Comparison of ENCODE assay signal across 37 cellular contexts in genomic region chr16:56022818-56023217, GRCh38.
A peak's percentile ranks its signal among the peaks of the same experiment; 100 is the strongest.
DNase-seq lines count a peak whose midpoint lies in the region; ATAC-seq, FAIRE-seq and TF ChIP-seq lines count a peak whose summit lies in the region.
"Had no signal": no experiment of that assay in that cellular context is flagged by ENCODE, and none has a peak within 500 bp of the region (broad histone marks: within the 10 kb centered on the region; RNA-seq: fewer than 3 reads in every experiment).

No MANE protein-coding gene starts in this region.

- no peaks in the 10 kb centered on the region for H3K4me1 ChIP-seq in HepG2 (ENCODE audit: insufficient read depth, low read length)
- H3K4me1 ChIP-seq in right lobe of liver: no peaks in the 10 kb centered on the region
- H3K4me1 ChIP-seq in K562 (replicated peaks in 1 of 2; ENCODE audit: control insufficient read depth in 2 of 2, insufficient read depth in 2 of 2, low read length in 2 of 2): no peaks in the 10 kb centered on the region
- H3K4me1 ChIP-seq in esophagus muscularis mucosa: no peaks in the 10 kb centered on the region
- H3K4me1 ChIP-seq in smooth muscle cell (ENCODE audit: low read depth): no peaks in the 10 kb centered on the region
- H3K4me1 ChIP-seq: A549, Caco-2 had no signal

- H3K9me3 ChIP-seq in HepG2 (ENCODE audit: low read length): no peaks in the 10 kb centered on the region
- no peaks in the 10 kb centered on the region for H3K9me3 ChIP-seq in right lobe of liver
- H3K9me3 ChIP-seq in K562 (replicated peaks; ENCODE audit: control insufficient read depth, insufficient read depth, low read depth, low read length): no peaks in the 10 kb centered on the region
- peaks cover 0 to 9% (median 0%) of the 10 kb centered on the region in 4 donors for H3K9me3 ChIP-seq in esophagus muscularis mucosa
- no peaks in the 10 kb centered on the region for H3K9me3 ChIP-seq in smooth muscle cell (replicated peaks; ENCODE audit: low read depth)
- H3K9me3 ChIP-seq: A549, BE2C, BLaER1, Caco-2 had no signal

- H2AFZ ChIP-seq in HepG2 (ENCODE audit: low read length): no peak overlapping the region
- H2AFZ ChIP-seq in K562 (ENCODE audit: low read depth, low read length): no peak overlapping the region
- no peak overlapping the region for H2AFZ ChIP-seq in smooth muscle cell (ENCODE audit: low read depth)

- TF ChIP-seq CTCF in HepG2 (CRISPR knock-in tag; IDR thresholded peaks at IDR 0.05) (no peak), right lobe of liver (IDR thresholded peaks at IDR 0.05) (no peak), K562 (IDR thresholded peaks at IDR 0.05 in 2 of 3, conservative IDR thresholded peaks at IDR 0.05 in 1 of 3; ENCODE audit: insufficient read depth in 2 of 3, low read depth in 1 of 3, low read length in 3 of 3) (no peak), esophagus muscularis mucosa (IDR thresholded peaks at IDR 0.05) (no peak), smooth muscle cell (IDR thresholded peaks at IDR 0.05; ENCODE audit: borderline replicate concordance, insufficient read depth, poor library complexity, severe bottlenecking) (no peak)

- no peak overlapping the region for H3K27ac ChIP-seq in HepG2 (ENCODE audit: extremely low read length, insufficient read depth, low read length)
- no peak overlapping the region for H3K27ac ChIP-seq in right lobe of liver
- no peak overlapping the region for H3K27ac ChIP-seq in K562 (ENCODE audit: extremely low read depth, low read depth, low read length)
- no peak overlapping the region for H3K27ac ChIP-seq in esophagus muscularis mucosa (replicated peaks in 1 of 4)
- H3K27ac ChIP-seq in smooth muscle cell (ENCODE audit: low read depth): no peak overlapping the region
- H3K27ac ChIP-seq: 22Rv1; A549; BLaER1; BLaER1 treated with 17β-estradiol and CSF1 and Interleukin-3, amounts not matched to agents 10 nM and 100 nM; C4-2B had no signal

- H3K9me1 ChIP-seq in K562 (ENCODE audit: control insufficient read depth, insufficient read depth, low read length): no peaks in the 10 kb centered on the region

- intact Hi-C loops in activated CD4-positive, alpha-beta T cell treated with anti-CD3 and anti-CD28 coated beads, Interleukin-2, amount 10 ng/mL, durations not matched to agents 24 days and 14 days (cut with micrococcal nuclease): no loop called here
- intact Hi-C loops in activated CD4-positive, alpha-beta T cell treated with anti-CD3 and anti-CD28 coated beads for 36 hours (cut with DNase I, micrococcal nuclease): no loop called here
- intact Hi-C loops in HepG2 (cut with micrococcal nuclease; ENCODE audit: unreplicated experiment) (no loop called here), right lobe of liver (cut with DNase I) (no loop called here), K562 (cut with micrococcal nuclease) (no loop called here), esophagus muscularis mucosa (cut with DNase I) (no loop called here)

- H3K4me3 ChIP-seq in HepG2 (replicated peaks in 1 of 3; ENCODE audit: insufficient read depth in 1 of 3, low read depth in 2 of 3, low read length in 3 of 3) (no peak overlapping the region), right lobe of liver (no peak overlapping the region), K562 (no peak overlapping the region), esophagus muscularis mucosa (no peak overlapping the region), smooth muscle cell (no peak overlapping the region)
- H3K4me3 ChIP-seq: A549; BLaER1; BLaER1 treated with 17β-estradiol and CSF1 and Interleukin-3, amounts not matched to agents 10 nM and 100 nM had no signal

- no peak overlapping the region for H3K4me3 Mint-ChIP-seq in activated CD4-positive, alpha-beta T cell treated with anti-CD3 and anti-CD28 coated beads, Interleukin-2, amount 10 ng/mL, durations not matched to agents 24 days and 14 days
- no peak overlapping the region for H3K4me3 Mint-ChIP-seq in activated CD4-positive, alpha-beta T cell treated with anti-CD3 and anti-CD28 coated beads for 36 hours
- H3K4me3 Mint-ChIP-seq: B cell; CD4-positive, alpha-beta memory T cell; CD4-positive, alpha-beta T cell; CD4-positive, CD25-positive, alpha-beta regulatory T cell; CD8-positive, alpha-beta memory T cell; CD8-positive, alpha-beta T cell had no signal

- no peak overlapping the region for H3K4me2 ChIP-seq in HepG2 (ENCODE audit: low read depth, low read length)
- no peak overlapping the region for H3K4me2 ChIP-seq in K562 (ENCODE audit: insufficient read depth, low read length)
- H3K4me2 ChIP-seq in smooth muscle cell: no peak overlapping the region
- H3K4me2 ChIP-seq: A549; BLaER1; BLaER1 treated with 17β-estradiol and CSF1 and Interleukin-3, amounts not matched to agents 10 nM and 100 nM had no signal

- H3F3A ChIP-seq in smooth muscle cell (ENCODE audit: low read depth): no peaks in the 10 kb centered on the region

- no peaks in the 10 kb centered on the region for H3K36me3 Mint-ChIP-seq in activated CD4-positive, alpha-beta T cell treated with anti-CD3 and anti-CD28 coated beads, Interleukin-2, amount 10 ng/mL, durations not matched to agents 24 days and 14 days (ENCODE audit: low read depth)
- H3K36me3 Mint-ChIP-seq in activated CD4-positive, alpha-beta T cell treated with anti-CD3 and anti-CD28 coated beads for 36 hours (ENCODE audit: low read depth): no peaks in the 10 kb centered on the region
- H3K36me3 Mint-ChIP-seq: CD14-positive monocyte; CD4-positive, alpha-beta memory T cell; CD4-positive, CD25-positive, alpha-beta regulatory T cell; CD8-positive, alpha-beta memory T cell; CD8-positive, alpha-beta T cell had no signal

- no peaks in the 10 kb centered on the region for H3K9me3 Mint-ChIP-seq in activated CD4-positive, alpha-beta T cell treated with anti-CD3 and anti-CD28 coated beads, Interleukin-2, amount 10 ng/mL, durations not matched to agents 24 days and 14 days
- H3K9me3 Mint-ChIP-seq in activated CD4-positive, alpha-beta T cell treated with anti-CD3 and anti-CD28 coated beads for 36 hours (ENCODE audit: low read depth): no peaks in the 10 kb centered on the region
- H3K9me3 Mint-ChIP-seq: CD4-positive, alpha-beta memory T cell; CD4-positive, alpha-beta T cell; CD4-positive, CD25-positive, alpha-beta regulatory T cell; CD8-positive, alpha-beta memory T cell; CD8-positive, alpha-beta T cell had no signal

- no peaks in the 10 kb centered on the region for H3K27me3 ChIP-seq in HepG2 (ENCODE audit: control insufficient read depth in 1 of 2, insufficient read depth in 2 of 2, low read length in 2 of 2)
- no peaks in the 10 kb centered on the region for H3K27me3 ChIP-seq in right lobe of liver
- H3K27me3 ChIP-seq in K562 (ENCODE audit: control insufficient read depth in 2 of 2, insufficient read depth in 2 of 2, low read length in 2 of 2): no peaks in the 10 kb centered on the region; a peak in 1 of 5 replicates
- H3K27me3 ChIP-seq in esophagus muscularis mucosa: peaks cover 0 to 8% (median 0%) of the 10 kb centered on the region in 4 donors
- H3K27me3 ChIP-seq in smooth muscle cell (ENCODE audit: low read depth): peaks cover 23% of the 10 kb centered on the region
- H3K27me3 ChIP-seq: BE2C; BLaER1; BLaER1 treated with 17β-estradiol and CSF1 and Interleukin-3, amounts not matched to agents 10 nM and 100 nM had no signal

- TF ChIP-seq RAD21 in HepG2 (CRISPR knock-in tag; IDR thresholded peaks at IDR 0.05): no peak
- TF ChIP-seq RAD21 in K562 (CRISPR knock-in tag; conservative IDR thresholded peaks at IDR 0.05 in 1 of 2, IDR thresholded peaks at IDR 0.05 in 1 of 2): no peak

- CTCF ChIA-PET in activated CD4-positive, alpha-beta T cell treated with anti-CD3 and anti-CD28 coated beads for 36 hours (lab: Charles Lee): no interaction called here
- CTCF ChIA-PET in HepG2 (lab: Yijun Ruan, JAX; ENCODE audit: low intra/inter-chr PET ratio, low total read pairs) (no interaction called here), K562 (lab: Yijun Ruan, JAX; ENCODE audit: low intra/inter-chr PET ratio) (no interaction called here)

- no peaks in the 10 kb centered on the region for H3K36me3 ChIP-seq in HepG2 (replicated peaks in 1 of 2; ENCODE audit: control insufficient read depth in 1 of 2, insufficient read depth in 2 of 2, low read length in 2 of 2)
- H3K36me3 ChIP-seq in right lobe of liver: no peaks in the 10 kb centered on the region
- H3K36me3 ChIP-seq in K562 (ENCODE audit: control insufficient read depth, insufficient read depth, low read length): no peaks in the 10 kb centered on the region
- no peaks in the 10 kb centered on the region for H3K36me3 ChIP-seq in esophagus muscularis mucosa
- H3K36me3 ChIP-seq in smooth muscle cell (ENCODE audit: low read depth): no peaks in the 10 kb centered on the region
- H3K36me3 ChIP-seq: BE2C; BLaER1; BLaER1 treated with 17β-estradiol and CSF1 and Interleukin-3, amounts not matched to agents 10 nM and 100 nM had no signal

- H3K4me1 Mint-ChIP-seq in activated CD4-positive, alpha-beta T cell treated with anti-CD3 and anti-CD28 coated beads, Interleukin-2, amount 10 ng/mL, durations not matched to agents 24 days and 14 days: no peaks in the 10 kb centered on the region
- H3K4me1 Mint-ChIP-seq in activated CD4-positive, alpha-beta T cell treated with anti-CD3 and anti-CD28 coated beads for 36 hours: no peaks in the 10 kb centered on the region
- H3K4me1 Mint-ChIP-seq: CD14-positive monocyte; CD4-positive, alpha-beta memory T cell; CD4-positive, CD25-positive, alpha-beta regulatory T cell; CD8-positive, alpha-beta memory T cell had no signal

- H3K27ac Mint-ChIP-seq in activated CD4-positive, alpha-beta T cell treated with anti-CD3 and anti-CD28 coated beads, Interleukin-2, amount 10 ng/mL, durations not matched to agents 24 days and 14 days: no peak overlapping the region
- H3K27ac Mint-ChIP-seq in activated CD4-positive, alpha-beta T cell treated with anti-CD3 and anti-CD28 coated beads for 36 hours: no peak overlapping the region
- H3K27ac Mint-ChIP-seq: B cell; CD14-positive monocyte; CD4-positive, alpha-beta memory T cell; CD4-positive, alpha-beta T cell; CD4-positive, CD25-positive, alpha-beta regulatory T cell; CD8-positive, alpha-beta memory T cell; CD8-positive, alpha-beta T cell had no signal

- in situ Hi-C loops in HepG2 (cut with HindIII; ENCODE audit: extremely low pct_ligation_motif_present, low pct_unique_long_range_greater_than_20kb): no loop called here
- in situ Hi-C loops in K562 (cut with MboI): no loop called here

- no peak for ATAC-seq in activated CD4-positive, alpha-beta T cell treated with anti-CD3 and anti-CD28 coated beads for 36 hours
- no peak for ATAC-seq in HepG2
- ATAC-seq in right lobe of liver: no peak
- ATAC-seq in K562: no peak
- ATAC-seq in HG03457 (IDR thresholded peaks at IDR 0.05; ENCODE audit: unreplicated experiment): no peak
- ATAC-seq: A549; CD8-positive, alpha-beta T cell had no signal

- TF ChIP-seq EP300 in HepG2 (IDR thresholded peaks at IDR 0.05; ENCODE audit: low read depth in 2 of 2, low read length in 2 of 2) (no peak), HepG2 (CRISPR knock-in tag; IDR thresholded peaks at IDR 0.05; ENCODE audit: borderline replicate concordance) (no peak), K562 (IDR thresholded peaks at IDR 0.05; ENCODE audit: low read length) (no peak), esophagus muscularis mucosa (IDR thresholded peaks at IDR 0.05) (no peak)

- FAIRE-seq in HepG2 (lab: Jason Lieb, UNC): no peak
- no peak for FAIRE-seq in K562 (lab: Jason Lieb, UNC)
- FAIRE-seq: A204.1, A549, D721Med had no signal

- POLR2A ChIA-PET in activated CD4-positive, alpha-beta T cell treated with anti-CD3 and anti-CD28 coated beads for 36 hours (lab: Charles Lee): no interaction called here
- POLR2A ChIA-PET in HepG2 (lab: Yijun Ruan, JAX): no interaction called here
- POLR2A ChIA-PET in K562 (lab: Yijun Ruan, JAX): no interaction called here

- no TSS peak for BruUV-seq in HepG2 (replicated peaks; lab: Mats Ljungman, UMichigan)
- no TSS peak for BruUV-seq in K562 (replicated peaks; lab: Mats Ljungman, UMichigan)

- H3K9ac ChIP-seq in HepG2 (ENCODE audit: insufficient read depth, low read depth, low read length): no peak overlapping the region
- H3K9ac ChIP-seq in K562 (ENCODE audit: insufficient read depth in 1 of 2, low read depth in 2 of 2, low read length in 2 of 2): no peak overlapping the region
- H3K9ac ChIP-seq in smooth muscle cell (ENCODE audit: low read depth): no peak overlapping the region
- H3K9ac ChIP-seq: BLaER1; BLaER1 treated with 17β-estradiol and CSF1 and Interleukin-3, amounts not matched to agents 10 nM and 100 nM had no signal

- TF ChIP-seq POLR2A in HepG2 (IDR thresholded peaks at IDR 0.05; ENCODE audit: insufficient read depth in 1 of 2, low read depth in 2 of 2, low read length in 2 of 2) (no peak), right lobe of liver (IDR thresholded peaks at IDR 0.05) (no peak), K562 (conservative IDR thresholded peaks at IDR 0.05) (no peak), esophagus muscularis mucosa (IDR thresholded peaks at IDR 0.05; ENCODE audit: low read depth) (no peak)

- H3K79me2 ChIP-seq in HepG2 (ENCODE audit: insufficient read depth, low read length): no peaks in the 10 kb centered on the region
- no peaks in the 10 kb centered on the region for H3K79me2 ChIP-seq in K562 (ENCODE audit: control insufficient read depth, insufficient read depth, low read length)
- H3K79me2 ChIP-seq in smooth muscle cell (ENCODE audit: low read depth): no peaks in the 10 kb centered on the region

- peak; percentile 17 for DNase-seq in activated CD4-positive, alpha-beta T cell treated with anti-CD3 and anti-CD28 coated beads, Interleukin-2, amount 10 ng/mL, durations not matched to agents 24 days and 14 days
- no peak for DNase-seq in activated CD4-positive, alpha-beta T cell treated with anti-CD3 and anti-CD28 coated beads for 36 hours
- DNase-seq in HepG2 (ENCODE audit: low spot score) (no peak), right lobe of liver (no peak), K562 (ENCODE audit: extremely low read depth in 1 of 4, low spot score in 3 of 4) (no peak), esophagus muscularis mucosa (ENCODE audit: extremely low spot score) (peak; percentile 78), smooth muscle cell (lab: John Stamatoyannopoulos, UW; ENCODE audit: unreplicated experiment) (no peak)
- DNase-seq: 8988T; ACHN; AML-193; BE2C; C1 segment of cervical spinal cord; Caco-2; Calu3; CD4-positive, alpha-beta memory T cell; CD4-positive, alpha-beta T cell; CD4-positive, CD25-positive, alpha-beta regulatory T cell; CD8-positive, alpha-beta memory T cell; CD8-positive, alpha-beta T cell; COR-L47; DMS 273 treated with DMSO at 0.1 percent for 48 hours; DMS153; DMS53; DMS79; DMS79 treated with DMSO at 0.1 percent for 48 hours; DND-41; EL had no signal

- peaks cover 5% of the 10 kb centered on the region for H3K27me3 Mint-ChIP-seq in activated CD4-positive, alpha-beta T cell treated with anti-CD3 and anti-CD28 coated beads, Interleukin-2, amount 10 ng/mL, durations not matched to agents 24 days and 14 days
- peaks cover 3% of the 10 kb centered on the region for H3K27me3 Mint-ChIP-seq in activated CD4-positive, alpha-beta T cell treated with anti-CD3 and anti-CD28 coated beads for 36 hours
- H3K27me3 Mint-ChIP-seq: CD4-positive, CD25-positive, alpha-beta regulatory T cell had no signal

- H4K20me1 ChIP-seq in HepG2 (ENCODE audit: insufficient read depth, low read length) (no peaks in the 10 kb centered on the region), K562 (replicated peaks; ENCODE audit: control insufficient read depth, insufficient read depth, low read length) (no peaks in the 10 kb centered on the region), smooth muscle cell (ENCODE audit: low read depth) (no peaks in the 10 kb centered on the region)
- H4K20me1 ChIP-seq: BLaER1; BLaER1 treated with 17β-estradiol and CSF1 and Interleukin-3, amounts not matched to agents 10 nM and 100 nM had no signal

- 0% methylated on average over 2 of the region's 2 CpGs for WGBS in HepG2 (ENCODE audit: low lambda C conversion rate)
- 16% methylated on average over 2 of the region's 2 CpGs for WGBS in right lobe of liver (ENCODE audit: insufficient coverage, low coverage, low lambda C conversion rate, missing lambda C conversion rate)
- WGBS in K562 (ENCODE audit: insufficient coverage, low coverage, missing lambda C conversion rate): 0% methylated on average over 2 of the region's 2 CpGs
- WGBS in esophagus muscularis mucosa: 59% methylated on average over 2 of the region's 2 CpGs
- WGBS in smooth muscle cell (ENCODE audit: low lambda C conversion rate): 67% methylated on average over 2 of the region's 2 CpGs

Comparison
In these comparisons a context has a peak if more than half of its experiments do, and no peak if none do; other contexts are left out.
1. DNase-seq: peak in activated CD4-positive, alpha-beta T cell treated with anti-CD3 and anti-CD28 coated beads, Interleukin-2, amount 10 ng/mL, durations not matched to agents 24 days and 14 days (single experiment) and esophagus muscularis mucosa (single experiment); none in activated CD4-positive, alpha-beta T cell treated with anti-CD3 and anti-CD28 coated beads for 36 hours (single experiment), HepG2 (single experiment), right lobe of liver (0 of 3), K562 (0 of 4) and smooth muscle cell (single experiment).